Comparison of ENCODE assay signal across 20 cellular contexts in genomic region chr7:71320916-71321315, GRCh38.
DNase-seq lines count a peak whose midpoint lies in the region; ATAC-seq and TF ChIP-seq lines count a peak whose summit lies in the region.
"Had no signal": no experiment of that assay in that cellular context is flagged by ENCODE, and none has a peak within 500 bp of the region (broad histone marks: within the 10 kb centered on the region; RNA-seq: fewer than 3 reads in every experiment).

No MANE protein-coding gene starts in this region.

- no peak overlapping the region for H3K9ac ChIP-seq in endodermal cell (ENCODE audit: extremely low read depth, low read length, poor library complexity, severe bottlenecking)
- H3K9ac ChIP-seq: BLaER1 had no signal

- no peak for TF ChIP-seq CTCF in right atrium auricular region (IDR thresholded peaks at IDR 0.05)
- no peak for TF ChIP-seq CTCF in endodermal cell (conservative IDR thresholded peaks at IDR 0.05)
- no peak for TF ChIP-seq CTCF in esophagus squamous epithelium (IDR thresholded peaks at IDR 0.05)
- TF ChIP-seq CTCF in stomach (IDR thresholded peaks at IDR 0.05): no peak

- no peaks in the 10 kb centered on the region for H3K9me3 ChIP-seq in right atrium auricular region
- H3K9me3 ChIP-seq in endodermal cell (ENCODE audit: control insufficient read depth, low read length): no peaks in the 10 kb centered on the region
- H3K9me3 ChIP-seq in esophagus squamous epithelium: no peaks in the 10 kb centered on the region
- H3K9me3 ChIP-seq in stomach: peaks cover 0 to 2% (median 0%) of the 10 kb centered on the region in 4 donors
- H3K9me3 ChIP-seq: Caco-2 had no signal

- 95 to 96% methylated on average over 2 of the region's 2 CpGs for WGBS in endodermal cell (ENCODE audit: insufficient coverage in 1 of 2, insufficient read length in 1 of 2), 2 experiments
- WGBS in esophagus squamous epithelium, 2 donors: 55 to 69% methylated on average over 2 of the region's 2 CpGs
- 65 to 86% (median 74%) methylated on average over 2 of the region's 2 CpGs for WGBS in stomach, 5 donors

- TF ChIP-seq POLR2A in esophagus squamous epithelium (IDR thresholded peaks at IDR 0.05) (no peak), stomach (IDR thresholded peaks at IDR 0.05) (no peak)

- no peaks in the 10 kb centered on the region for H3K9me3 Mint-ChIP-seq in endodermal cell

- H3K4me3 ChIP-seq in right atrium auricular region (no peak overlapping the region), endodermal cell (ENCODE audit: low read length) (no peak overlapping the region), esophagus squamous epithelium (no peak overlapping the region), stomach (no peak overlapping the region)
- H3K4me3 ChIP-seq: BLaER1 had no signal

- no peak for TF ChIP-seq EP300 in stomach (IDR thresholded peaks at IDR 0.05)

- intact Hi-C loops in left ventricle myocardium superior (cut with micrococcal nuclease) (no loop called here), esophagus squamous epithelium (cut with DNase I) (no loop called here), stomach (cut with DNase I; ENCODE audit: low total_unique reads) (no loop called here)

- peaks cover 18% of the 10 kb centered on the region for H3K36me3 Mint-ChIP-seq in endodermal cell (ENCODE audit: low read depth)
- H3K36me3 Mint-ChIP-seq: CD14-positive monocyte; CD4-positive, alpha-beta memory T cell; CD4-positive, CD25-positive, alpha-beta regulatory T cell; CD8-positive, alpha-beta memory T cell had no signal

- no peaks in the 10 kb centered on the region for H3K4me1 ChIP-seq in right atrium auricular region
- H3K4me1 ChIP-seq in endodermal cell (ENCODE audit: control insufficient read depth, insufficient read depth, low read length): peaks cover 15% of the 10 kb centered on the region
- H3K4me1 ChIP-seq in esophagus squamous epithelium: no peaks in the 10 kb centered on the region
- H3K4me1 ChIP-seq in stomach: no peaks in the 10 kb centered on the region
- H3K4me1 ChIP-seq: BE2C, BLaER1, Caco-2 had no signal

- H3K4me3 Mint-ChIP-seq in endodermal cell: no peak overlapping the region
- H3K4me3 Mint-ChIP-seq: CD14-positive monocyte; CD4-positive, alpha-beta memory T cell; CD4-positive, CD25-positive, alpha-beta regulatory T cell; CD8-positive, alpha-beta memory T cell had no signal

- H3K27ac ChIP-seq in right atrium auricular region: no peak overlapping the region
- no peak overlapping the region for H3K27ac ChIP-seq in endodermal cell (ENCODE audit: low read depth, low read length)
- H3K27ac ChIP-seq in esophagus squamous epithelium: peak overlapping the region in 3 of 4 donors; percentile 25 to 39 (median 36)
- no peak overlapping the region for H3K27ac ChIP-seq in stomach
- H3K27ac ChIP-seq: BLaER1 had no signal

- no peaks in the 10 kb centered on the region for H3K27me3 Mint-ChIP-seq in endodermal cell (ENCODE audit: insufficient read depth)
- H3K27me3 Mint-ChIP-seq: CD4-positive, alpha-beta memory T cell; CD4-positive, CD25-positive, alpha-beta regulatory T cell; CD8-positive, alpha-beta memory T cell had no signal

- H3K36me3 ChIP-seq in right atrium auricular region: no peaks in the 10 kb centered on the region
- H3K36me3 ChIP-seq in endodermal cell (ENCODE audit: control insufficient read depth, insufficient read depth, low read length): peaks cover 7% of the 10 kb centered on the region
- H3K36me3 ChIP-seq in esophagus squamous epithelium: no peaks in the 10 kb centered on the region
- H3K36me3 ChIP-seq in stomach: no peaks in the 10 kb centered on the region
- H3K36me3 ChIP-seq: BE2C, BLaER1 had no signal

- no peaks in the 10 kb centered on the region for H3K27me3 ChIP-seq in right atrium auricular region
- no peaks in the 10 kb centered on the region for H3K27me3 ChIP-seq in endodermal cell (ENCODE audit: control insufficient read depth, insufficient read depth, low read length, poor library complexity, severe bottlenecking)
- H3K27me3 ChIP-seq in esophagus squamous epithelium: no peaks in the 10 kb centered on the region
- no peaks in the 10 kb centered on the region for H3K27me3 ChIP-seq in stomach
- H3K27me3 ChIP-seq: BE2C, BLaER1 had no signal

- ATAC-seq in left ventricle myocardium superior: peak; percentile 52

- peaks cover 17% of the 10 kb centered on the region for H3K4me1 Mint-ChIP-seq in endodermal cell
- H3K4me1 Mint-ChIP-seq: CD14-positive monocyte; CD4-positive, alpha-beta memory T cell; CD4-positive, CD25-positive, alpha-beta regulatory T cell; CD8-positive, alpha-beta memory T cell had no signal

- no peak overlapping the region for H3K27ac Mint-ChIP-seq in endodermal cell
- H3K27ac Mint-ChIP-seq: CD14-positive monocyte; CD4-positive, CD25-positive, alpha-beta regulatory T cell had no signal

- DNase-seq in left ventricle myocardium superior (no peak), right atrium auricular region (ENCODE audit: low spot score) (no peak), endodermal cell (peak; percentile 5), esophagus squamous epithelium (lab: John Stamatoyannopoulos, UW) (no peak), stomach (no peak), COLO668 (lab: John Stamatoyannopoulos, UW; ENCODE audit: unreplicated experiment) (no peak), NCI-H187 treated with DMSO at 0.1 percent for 48 hours (lab: John Stamatoyannopoulos, UW) (no peak)
- DNase-seq: 8988T; ACHN; BE2C; C1 segment of cervical spinal cord; Caco-2; Calu3; CD4-positive, alpha-beta memory T cell; CD4-positive, CD25-positive, alpha-beta regulatory T cell; CD8-positive, alpha-beta memory T cell; DMS79 treated with DMSO at 0.1 percent for 48 hours; GF-D8 had no signal

Comparison
In these comparisons a context has a peak if more than half of its experiments do, and no peak if none do; other contexts are left out.
1. H3K27ac ChIP-seq: peak in esophagus squamous epithelium (3 of 4); none in right atrium auricular region (0 of 2), endodermal cell (single experiment) and stomach (0 of 5).